ENCODE assay signal across 1 cellular context in genomic region chr22:23267225-23268043, GRCh38.
TF ChIP-seq lines count a peak whose summit lies in the region.

No MANE protein-coding gene starts in this region.

TF ChIP-seq in K562, 482 proteins besides CTCF, POLR2A, EP300 and RAD21 (continued from another document):
- no peak for TF ChIP-seq ARID3B (CRISPR knock-in tag; IDR thresholded peaks at IDR 0.05; ENCODE audit: borderline replicate concordance)
- TF ChIP-seq UBTF (IDR thresholded peaks at IDR 0.05; ENCODE audit: borderline replicate concordance in 1 of 2, low read depth in 2 of 2, low read length in 2 of 2): no peak
- peak; percentile 27 for TF ChIP-seq SMAD1 (IDR thresholded peaks at IDR 0.05; ENCODE audit: low read depth, low read length, partially characterized antibody)
- TF ChIP-seq, protein P1, sequence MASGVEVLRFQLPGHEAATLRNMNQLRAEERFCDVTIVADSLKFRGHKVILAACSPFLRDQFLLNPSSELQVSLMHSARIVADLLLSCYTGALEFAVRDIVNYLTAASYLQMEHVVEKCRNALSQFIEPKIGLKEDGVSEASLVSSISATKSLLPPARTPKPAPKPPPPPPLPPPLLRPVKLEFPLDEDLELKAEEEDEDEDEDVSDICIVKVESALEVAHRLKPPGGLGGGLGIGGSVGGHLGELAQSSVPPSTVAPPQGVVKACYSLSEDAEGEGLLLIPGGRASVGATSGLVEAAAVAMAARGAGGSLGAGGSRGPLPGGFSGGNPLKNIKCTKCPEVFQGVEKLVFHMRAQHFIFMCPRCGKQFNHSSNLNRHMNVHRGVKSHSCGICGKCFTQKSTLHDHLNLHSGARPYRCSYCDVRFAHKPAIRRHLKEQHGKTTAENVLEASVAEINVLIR (CRISPR knock-in tag; IDR thresholded peaks at IDR 0.05): no peak
- 0 out of 2 replicates have a peak, but pooled peaks have one; percentile 18 for TF ChIP-seq GTF2F1 (IDR thresholded peaks at IDR 0.05; ENCODE audit: low read depth, low read length)
- TF ChIP-seq MAFK (IDR thresholded peaks at IDR 0.05; ENCODE audit: low read length): peak; percentile 1; the same call in 1 of the 2 replicates
- TF ChIP-seq POU5F1 (IDR thresholded peaks at IDR 0.05; ENCODE audit: borderline replicate concordance, low read depth, low read length, partially characterized antibody): peak; percentile 13
- no peak for TF ChIP-seq KLF6 (CRISPR knock-in tag; IDR thresholded peaks at IDR 0.05; ENCODE audit: borderline replicate concordance)
- no peak for TF ChIP-seq KAT2B (IDR thresholded peaks at IDR 0.05; ENCODE audit: low read depth, low read length)
- TF ChIP-seq CHD2 (IDR thresholded peaks at IDR 0.05; ENCODE audit: low read depth, low read length): 0 out of 2 replicates have a peak, but pooled peaks have one; percentile 16
- TF ChIP-seq ZNF133 (CRISPR knock-in tag; IDR thresholded peaks at IDR 0.05): no peak
- peak; percentile 58 for TF ChIP-seq RB1 (IDR thresholded peaks at IDR 0.05; ENCODE audit: low read depth)
- no peak for TF ChIP-seq SMARCC2 (IDR thresholded peaks at IDR 0.05; ENCODE audit: low read depth)
- no peak for TF ChIP-seq PRPF4 (IDR thresholded peaks at IDR 0.05; ENCODE audit: insufficient read depth, low read depth, low read length, poor library complexity, severe bottlenecking)
- 0 out of 2 replicates have a peak, but pooled peaks have one; percentile 7 for TF ChIP-seq HCFC1 (IDR thresholded peaks at IDR 0.05; ENCODE audit: low read depth, low read length)
TF ChIP-seq in K562: peak in this region for 8.
